Comparison of ENCODE assay signal across 2 cellular contexts in genomic region chr2:170005702-170006101, GRCh38.
TF ChIP-seq lines count a peak whose summit lies in the region.

No MANE protein-coding gene starts in this region.

TF ChIP-seq in A549, 52 proteins besides CTCF, POLR2A, EP300 and RAD21 (continued from another document):
- TF ChIP-seq HOXA7 (CRISPR knock-in tag; IDR thresholded peaks at IDR 0.05) = no peak
- TF ChIP-seq POLR2AphosphoS2 (conservative IDR thresholded peaks at IDR 0.05; ENCODE audit: low read length) = no peak
TF ChIP-seq in A549: peak in this region for 0.

TF ChIP-seq in HCT116, 20 proteins besides CTCF, POLR2A, EP300 and RAD21 (continued from another document):
- TF ChIP-seq REST (IDR thresholded peaks at IDR 0.05; ENCODE audit: low read depth) (no peak), SRF (IDR thresholded peaks at IDR 0.05; ENCODE audit: low read depth) (no peak), CBX3 (IDR thresholded peaks at IDR 0.05; ENCODE audit: low read depth) (no peak), ZBTB33 (IDR thresholded peaks at IDR 0.05; ENCODE audit: extremely low read depth, insufficient replicate concordance, low read length) (no peak), POLR2AphosphoS5 (IDR thresholded peaks at IDR 0.05; ENCODE audit: low read depth, low read length) (no peak), MAX (IDR thresholded peaks at IDR 0.05) (no peak), SIN3A (IDR thresholded peaks at IDR 0.05; ENCODE audit: low read depth) (no peak), YY1 (IDR thresholded peaks at IDR 0.05; ENCODE audit: extremely low read depth, insufficient replicate concordance, low read depth, low read length) (no peak), EZH2 (IDR thresholded peaks at IDR 0.05) (no peak), ZNF274 (IDR thresholded peaks at IDR 0.05; ENCODE audit: low read depth, low read length) (no peak), JUND (IDR thresholded peaks at IDR 0.05) (no peak), SP1 (IDR thresholded peaks at IDR 0.05; ENCODE audit: low read depth) (no peak)
